In genomic region chr1:232389744-232390143, GRCh38 we compare ENCODE assay signal across 31 cellular contexts.
DNase-seq lines count a peak whose midpoint lies in the region; ATAC-seq, FAIRE-seq and TF ChIP-seq lines count a peak whose summit lies in the region.
"Had no signal": no experiment of that assay in that cellular context is flagged by ENCODE, and none has a peak within 500 bp of the region (broad histone marks: within the 10 kb centered on the region; RNA-seq: fewer than 3 reads in every experiment).

No MANE protein-coding gene starts in this region.

- H3K4me1 ChIP-seq in colonic mucosa: no peaks in the 10 kb centered on the region
- H3K4me1 ChIP-seq: A549, BE2C, Caco-2 had no signal

- H3K4me3 ChIP-seq in WERI-Rb-1 (ENCODE audit: low read depth, low read length) (no peak overlapping the region), bronchial epithelial cell (ENCODE audit: low read depth, low read length) (no peak overlapping the region), colonic mucosa (no peak overlapping the region)
- H3K4me3 ChIP-seq: A549; BLaER1; BLaER1 treated with 17β-estradiol and CSF1 and Interleukin-3, amounts not matched to agents 10 nM and 100 nM had no signal

- intact Hi-C loops in colonic mucosa (cut with DNase I): no loop called here

- peaks cover 20% of the 10 kb centered on the region for H3K27me3 ChIP-seq in WERI-Rb-1 (ENCODE audit: insufficient read depth, low read depth, severe bottlenecking)
- no peaks in the 10 kb centered on the region for H3K27me3 ChIP-seq in bronchial epithelial cell (ENCODE audit: control insufficient read depth, insufficient read depth, low read length)
- H3K27me3 ChIP-seq in colonic mucosa: no peaks in the 10 kb centered on the region
- H3K27me3 ChIP-seq: BE2C; BLaER1; BLaER1 treated with 17β-estradiol and CSF1 and Interleukin-3, amounts not matched to agents 10 nM and 100 nM had no signal

- H3K27ac ChIP-seq in WERI-Rb-1 (no peak overlapping the region), colonic mucosa (no peak overlapping the region)
- H3K27ac ChIP-seq: 22Rv1; A549; BLaER1; BLaER1 treated with 17β-estradiol and CSF1 and Interleukin-3, amounts not matched to agents 10 nM and 100 nM; C4-2B had no signal

- H3K36me3 ChIP-seq in WERI-Rb-1: no peaks in the 10 kb centered on the region
- H3K36me3 ChIP-seq in bronchial epithelial cell (ENCODE audit: control insufficient read depth, insufficient read depth, low read length): no peaks in the 10 kb centered on the region
- H3K36me3 ChIP-seq in colonic mucosa: no peaks in the 10 kb centered on the region
- H3K36me3 ChIP-seq: BE2C; BLaER1; BLaER1 treated with 17β-estradiol and CSF1 and Interleukin-3, amounts not matched to agents 10 nM and 100 nM had no signal

- FAIRE-seq in bronchial epithelial cell (lab: Jason Lieb, UNC): peak; percentile 73
- FAIRE-seq: A204.1, A549, D721Med had no signal

- TF ChIP-seq CTCF in WERI-Rb-1 (IDR thresholded peaks at IDR 0.05; ENCODE audit: low read depth, low read length): no peak
- TF ChIP-seq CTCF in bronchial epithelial cell (IDR thresholded peaks at IDR 0.05; ENCODE audit: insufficient read depth, low read length, severe bottlenecking): no peak
- TF ChIP-seq CTCF in colonic mucosa (IDR thresholded peaks at IDR 0.05): no peak
- no peak for TF ChIP-seq CTCF in omental fat pad (IDR thresholded peaks at IDR 0.05)

- no peaks in the 10 kb centered on the region for H3K9me3 ChIP-seq in WERI-Rb-1 (ENCODE audit: severe bottlenecking)
- H3K9me3 ChIP-seq in colonic mucosa: no peaks in the 10 kb centered on the region
- H3K9me3 ChIP-seq: A549; BE2C; BLaER1; BLaER1 treated with 17β-estradiol and CSF1 and Interleukin-3, amounts not matched to agents 10 nM and 100 nM; Caco-2 had no signal

- ATAC-seq in omental fat pad (ENCODE audit: low FRiP score): no peak
- ATAC-seq: A549; CD8-positive, alpha-beta T cell had no signal

- no peak overlapping the region for H3K9ac ChIP-seq in colonic mucosa (ENCODE audit: low read depth in 2 of 2, low read length in 2 of 2)
- H3K9ac ChIP-seq: BLaER1; BLaER1 treated with 17β-estradiol and CSF1 and Interleukin-3, amounts not matched to agents 10 nM and 100 nM had no signal

- DNase-seq in WERI-Rb-1 (peak; percentile 1), bronchial epithelial cell (ENCODE audit: low read depth) (no peak), colonic mucosa (peak; percentile 2), 8988T (no peak), omental fat pad (ENCODE audit: low spot score) (no peak)
- DNase-seq in activated CD4-positive, CD25-positive, alpha-beta regulatory T cell (lab: John Stamatoyannopoulos, UW): no peak
- DNase-seq: ACHN; AML-193; BE2C; C1 segment of cervical spinal cord; Caco-2; Calu3; CD4-positive, alpha-beta memory T cell; CD4-positive, alpha-beta T cell; CD4-positive, CD25-positive, alpha-beta regulatory T cell; CD8-positive, alpha-beta memory T cell; CD8-positive, alpha-beta T cell; COR-L47; DMS 273 treated with DMSO at 0.1 percent for 48 hours; DMS153; DMS53; DMS79 treated with DMSO at 0.1 percent for 48 hours; DND-41; EL had no signal

Comparison
In these comparisons a context has a peak if more than half of its experiments do, and no peak if none do; other contexts are left out.
1. DNase-seq: peak in WERI-Rb-1 (single experiment) and colonic mucosa (single experiment); none in bronchial epithelial cell (single experiment), activated CD4-positive, CD25-positive, alpha-beta regulatory T cell (0 of 4), 8988T (single experiment) and omental fat pad (single experiment).